ENCODE assay signal across 8 cellular contexts in genomic region chr18:5295231-5295920, GRCh38. TPM values are rescaled to one million over a fixed set of nuclear protein-coding genes. Genes with fewer than 3 reads are reported as not detected.
DNase-seq lines count a peak whose midpoint lies in the region; ATAC-seq and TF ChIP-seq lines count a peak whose summit lies in the region.

TSS of gene ZBTB14 (minus strand) at chr18:5295726. CDS start at chr18:5293246, 2,480 bp downstream.

- ATAC-seq in GM18499 (IDR thresholded peaks at IDR 0.05; ENCODE audit: insufficient read depth, unreplicated experiment) (peak; percentile 6), HG02970 (IDR thresholded peaks at IDR 0.05; ENCODE audit: low FRiP score, unreplicated experiment) (peak; percentile 34)

- H3K27ac ChIP-seq in 22Rv1 = peak within 1 kb of the TSS; percentile 99

- TF ChIP-seq CTCF in 22Rv1 (IDR thresholded peaks at IDR 0.05) = no peak

- DNase-seq in NCI-H460 (ENCODE audit: extremely low read depth, low read depth) (peak; percentile 36), activated T-cell treated with anti-CD3 and anti-CD28 coated beads for 24 hours (ENCODE audit: low read depth) (peak; percentile 51), epidermal melanocyte (ENCODE audit: insufficient read length, low spot score) (peak; percentile 56), middle frontal gyrus (ENCODE audit: extremely low spot score, low spot score) (peak; percentile 29)
- DNase-seq in stimulated activated CD8-positive, alpha-beta memory T cell treated with anti-CD3 and anti-CD28 coated beads, Interleukin-4, amount 100 ng/mL, for 1 hour (ENCODE audit: low read depth in 2 of 2, low spot score in 1 of 2) = peak; percentile 15 to 33

RNA-seq across cellular contexts. Expression of gene ZBTB14, which starts in this region (rescaled TPM):
- total RNA-seq in NCI-H460 (2014; rRNA removed; shearing (Covaris generic)) = 17.3 and 19.3 TPM in 2 replicates
- 28.9 and 31.4 TPM in 2 replicates for polyA plus RNA-seq in NCI-H460 (2014; cell fraction: nucleus; rRNA removed)

Comparison
In these comparisons a context has a peak if more than half of its experiments do, and no peak if none do; other contexts are left out.
1. Peak in every context shown above with its lines: DNase-seq, ATAC-seq and H3K27ac ChIP-seq.